In genomic region chr1:58290685-58291372, GRCh38 we compare ENCODE assay signal across 11 cellular contexts.
DNase-seq lines count a peak whose midpoint lies in the region; ATAC-seq and TF ChIP-seq lines count a peak whose summit lies in the region.
"Had no signal": no experiment of that assay in that cellular context is flagged by ENCODE, and none has a peak within 500 bp of the region (broad histone marks: within the 10 kb centered on the region; RNA-seq: fewer than 3 reads in every experiment).

No MANE protein-coding gene starts in this region.

- peaks cover 5% of the 10 kb centered on the region for H3K4me1 Mint-ChIP-seq in stimulated activated naive CD8-positive, alpha-beta T cell treated with anti-CD3 and anti-CD28 coated beads, Interleukin-15, amount 100 ng/mL, for 72 hours
- H3K4me1 Mint-ChIP-seq: activated T-helper 17 cell treated with anti-CD3 and anti-CD28 coated beads, Interleukin-2, amount 50 U/mL, for 72 hours; nephron had no signal

- no peak overlapping the region for H3K4me3 ChIP-seq in hepatocyte

- no peaks in the 10 kb centered on the region for H3K79me2 ChIP-seq in hepatocyte

- H3K4me3 Mint-ChIP-seq in stimulated activated naive CD8-positive, alpha-beta T cell treated with anti-CD3 and anti-CD28 coated beads, Interleukin-15, amount 100 ng/mL, for 72 hours, result no peak overlapping the region
- H3K4me3 Mint-ChIP-seq: activated T-helper 17 cell treated with anti-CD3 and anti-CD28 coated beads, Interleukin-2, amount 50 U/mL, for 72 hours; nephron had no signal

- H3K4me2 ChIP-seq in hepatocyte, result no peak overlapping the region

- no peaks in the 10 kb centered on the region for H3K36me3 ChIP-seq in hepatocyte (replicated peaks; ENCODE audit: insufficient read depth, low read depth)

- H3K27me3 ChIP-seq in hepatocyte, result no peaks in the 10 kb centered on the region

- H3K4me1 ChIP-seq in hepatocyte (ENCODE audit: insufficient read depth), result no peaks in the 10 kb centered on the region

- H3K9me2 ChIP-seq in hepatocyte (replicated peaks; ENCODE audit: insufficient read depth), result no peaks in the 10 kb centered on the region

- H2AFZ ChIP-seq in hepatocyte, result no peak overlapping the region

- no peaks in the 10 kb centered on the region for H3K9me3 Mint-ChIP-seq in stimulated activated naive CD8-positive, alpha-beta T cell treated with anti-CD3 and anti-CD28 coated beads, Interleukin-15, amount 100 ng/mL, for 72 hours
- H3K9me3 Mint-ChIP-seq: activated T-helper 17 cell treated with anti-CD3 and anti-CD28 coated beads, Interleukin-2, amount 50 U/mL, for 72 hours; nephron had no signal

- WGBS in hepatocyte (ENCODE audit: low lambda C conversion rate, missing lambda C conversion rate), result 52% methylated on average over 6 of the region's 6 CpGs

- no peaks in the 10 kb centered on the region for H3K27me3 Mint-ChIP-seq in stimulated activated naive CD8-positive, alpha-beta T cell treated with anti-CD3 and anti-CD28 coated beads, Interleukin-15, amount 100 ng/mL, for 72 hours
- H3K27me3 Mint-ChIP-seq: activated T-helper 17 cell treated with anti-CD3 and anti-CD28 coated beads, Interleukin-2, amount 50 U/mL, for 72 hours had no signal

- no peak for ATAC-seq in stimulated activated naive CD8-positive, alpha-beta T cell treated with anti-CD3 and anti-CD28 coated beads, Interleukin-15, Interleukin-2, amounts not matched to agents 100 U/mL and 50 U/mL, for 24 hours
- no peak for ATAC-seq in stimulated activated naive CD8-positive, alpha-beta T cell treated with anti-CD3 and anti-CD28 coated beads, Interleukin-15, amount 100 ng/mL, for 72 hours
- ATAC-seq in SK-N-SH treated with all-trans-retinoic acid at 6 μM for 48 hours (peak; percentile 75; the same call in 2 of the 3 replicates), HG03571 (IDR thresholded peaks at IDR 0.05; ENCODE audit: unreplicated experiment) (no peak)
- ATAC-seq: activated T-helper 17 cell treated with anti-CD3 and anti-CD28 coated beads, Interleukin-2, amount 50 U/mL, for 72 hours had no signal

- H3K27ac ChIP-seq in hepatocyte, result no peak overlapping the region

- H3K9me3 ChIP-seq in hepatocyte (ENCODE audit: low read depth), result no peaks in the 10 kb centered on the region

- no peak overlapping the region for H3K27ac Mint-ChIP-seq in stimulated activated naive CD8-positive, alpha-beta T cell treated with anti-CD3 and anti-CD28 coated beads, Interleukin-15, amount 100 ng/mL, for 72 hours
- H3K27ac Mint-ChIP-seq: activated T-helper 17 cell treated with anti-CD3 and anti-CD28 coated beads, Interleukin-2, amount 50 U/mL, for 72 hours; nephron had no signal

- DNase-seq in stimulated activated naive CD8-positive, alpha-beta T cell treated with anti-CD3 and anti-CD28 coated beads, Interleukin-15, Interleukin-2, amounts not matched to agents 100 U/mL and 50 U/mL, for 24 hours, result peak; percentile 4
- no peak for DNase-seq in stimulated activated naive CD8-positive, alpha-beta T cell treated with anti-CD3 and anti-CD28 coated beads, Interleukin-15, amount 100 ng/mL, for 72 hours
- DNase-seq in hepatocyte (ENCODE audit: low spot score) (peak; percentile 72), NCI-H2227 (lab: John Stamatoyannopoulos, UW; ENCODE audit: unreplicated experiment) (no peak), GM19238 (ENCODE audit: insufficient read length, low spot score) (no peak), KG1 (lab: John Stamatoyannopoulos, UW) (no peak)
- DNase-seq: NCI-H1694 treated with DMSO at 0.1 percent for 48 hours had no signal

- no peaks in the 10 kb centered on the region for H4K20me1 ChIP-seq in hepatocyte (ENCODE audit: insufficient read depth, poor library complexity, severe bottlenecking)

- TF ChIP-seq CTCF in hepatocyte (IDR thresholded peaks at IDR 0.05; ENCODE audit: poor library complexity), result no peak

TF ChIP-seq in SK-N-SH treated with all-trans-retinoic acid at 6 μM for 48 hours, 23 proteins besides CTCF, POLR2A, EP300 and RAD21:
- TF ChIP-seq TOX (CRISPR knock-in tag; IDR thresholded peaks at IDR 0.05; ENCODE audit: borderline replicate concordance) (no peak), ZC3H10 (CRISPR knock-in tag; IDR thresholded peaks at IDR 0.05) (no peak), ZNF8 (CRISPR knock-in tag; IDR thresholded peaks at IDR 0.05) (no peak)
- TF ChIP-seq, protein P1, sequence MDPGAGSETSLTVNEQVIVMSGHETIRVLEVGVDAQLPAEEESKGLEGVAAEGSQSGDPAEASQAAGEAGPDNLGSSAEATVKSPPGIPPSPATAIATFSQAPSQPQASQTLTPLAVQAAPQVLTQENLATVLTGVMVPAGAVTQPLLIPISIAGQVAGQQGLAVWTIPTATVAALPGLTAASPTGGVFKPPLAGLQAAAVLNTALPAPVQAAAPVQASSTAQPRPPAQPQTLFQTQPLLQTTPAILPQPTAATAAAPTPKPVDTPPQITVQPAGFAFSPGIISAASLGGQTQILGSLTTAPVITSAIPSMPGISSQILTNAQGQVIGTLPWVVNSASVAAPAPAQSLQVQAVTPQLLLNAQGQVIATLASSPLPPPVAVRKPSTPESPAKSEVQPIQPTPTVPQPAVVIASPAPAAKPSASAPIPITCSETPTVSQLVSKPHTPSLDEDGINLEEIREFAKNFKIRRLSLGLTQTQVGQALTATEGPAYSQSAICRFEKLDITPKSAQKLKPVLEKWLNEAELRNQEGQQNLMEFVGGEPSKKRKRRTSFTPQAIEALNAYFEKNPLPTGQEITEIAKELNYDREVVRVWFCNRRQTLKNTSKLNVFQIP (CRISPR knock-in tag; IDR thresholded peaks at IDR 0.05; ENCODE audit: borderline replicate concordance, low read depth), result no peak

Comparison
In these comparisons a context has a peak if more than half of its experiments do, and no peak if none do; other contexts are left out.
1. DNase-seq: peak in stimulated activated naive CD8-positive, alpha-beta T cell treated with anti-CD3 and anti-CD28 coated beads, Interleukin-15, Interleukin-2, amounts not matched to agents 100 U/mL and 50 U/mL, for 24 hours (single experiment) and hepatocyte (single experiment); none in stimulated activated naive CD8-positive, alpha-beta T cell treated with anti-CD3 and anti-CD28 coated beads, Interleukin-15, amount 100 ng/mL, for 72 hours (0 of 2), NCI-H2227 (single experiment), GM19238 (single experiment) and KG1 (single experiment).